ENCODE assay signal across 6 cellular contexts in genomic region chr19:39309305-39309670, GRCh38. TPM values are rescaled to one million over a fixed set of nuclear protein-coding genes. Genes with fewer than 3 reads are reported as not detected.
"Had no signal": no experiment of that assay in that cellular context is flagged by ENCODE, and none has a peak within 500 bp of the region (broad histone marks: within the 10 kb centered on the region; RNA-seq: fewer than 3 reads in every experiment).

No MANE protein-coding gene starts in this region.

RNA-seq across cellular contexts. Expression of gene LRFN1, which starts 11.4 kb away (rescaled TPM):
- total RNA-seq: GM23248 had no signal
- polyA plus RNA-seq: GM23248, HepG2 had no signal

RNA-seq across cellular contexts. Expression of gene IFNL1, which starts 13.1 kb away (rescaled TPM):
- total RNA-seq: GM23248, H9, HepG2, HFFc6, HT1080 had no signal
- polyA plus RNA-seq: GM23248, HepG2, IgD-negative memory B cell had no signal

RNA-seq across cellular contexts. Expression of gene GMFG, which starts 26.6 kb away (rescaled TPM):
- total RNA-seq: GM23248, H9 had no signal

RNA-seq across cellular contexts. Expression of gene IFNL2, which starts 41.1 kb away (rescaled TPM):
- total RNA-seq: GM23248, H9, HepG2, HFFc6, HT1080 had no signal
- polyA plus RNA-seq: GM23248, HepG2, IgD-negative memory B cell had no signal
